In the genomic region with DNA sequence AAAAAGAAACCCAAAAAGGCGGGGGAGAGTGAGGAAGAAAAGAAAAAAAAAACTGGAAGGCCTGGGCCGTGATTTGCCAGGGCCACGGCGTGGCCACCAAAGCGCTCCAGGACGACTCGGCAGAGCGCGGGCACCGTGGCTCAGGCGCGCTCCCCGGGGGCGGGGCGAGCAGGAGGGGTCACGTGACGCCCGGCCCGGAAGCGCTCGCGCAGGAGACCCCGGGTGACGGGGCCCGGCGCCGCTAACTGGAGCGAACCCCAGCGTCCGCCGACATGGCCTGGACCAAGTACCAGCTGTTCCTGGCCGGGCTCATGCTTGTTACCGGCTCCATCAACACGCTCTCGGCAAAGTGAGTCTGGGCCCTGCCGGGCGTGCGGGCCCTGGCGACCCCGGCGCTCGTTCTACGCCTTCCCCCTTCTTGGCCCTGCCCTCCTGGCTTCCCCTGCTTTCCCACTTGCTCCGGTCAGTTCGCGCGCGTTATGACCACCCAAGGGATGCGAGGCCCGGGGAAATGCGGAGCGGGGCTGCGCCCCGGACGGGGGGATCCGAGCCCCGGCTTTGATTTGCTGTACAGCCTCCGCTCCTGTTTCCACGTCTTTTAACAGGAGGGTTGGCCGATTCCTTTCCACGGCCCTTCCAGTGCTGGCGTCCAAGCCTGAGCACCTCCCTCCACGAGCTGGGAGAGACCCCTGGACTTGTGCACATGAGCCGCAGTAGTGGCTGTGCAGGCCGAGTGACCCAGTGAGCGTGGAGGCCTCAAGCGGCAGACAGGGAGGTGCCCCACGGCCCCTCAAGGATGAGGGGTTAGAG, we compare ENCODE assay signal across 8 cellular contexts. TPM values are rescaled to one million over a fixed set of nuclear protein-coding genes. Genes with fewer than 3 reads are reported as not detected.
A peak's percentile ranks its signal among the peaks of the same experiment; 100 is the strongest.
DNase-seq lines count a peak whose midpoint lies in the region; ATAC-seq, FAIRE-seq and TF ChIP-seq lines count a peak whose summit lies in the region.

A gene with protein sequence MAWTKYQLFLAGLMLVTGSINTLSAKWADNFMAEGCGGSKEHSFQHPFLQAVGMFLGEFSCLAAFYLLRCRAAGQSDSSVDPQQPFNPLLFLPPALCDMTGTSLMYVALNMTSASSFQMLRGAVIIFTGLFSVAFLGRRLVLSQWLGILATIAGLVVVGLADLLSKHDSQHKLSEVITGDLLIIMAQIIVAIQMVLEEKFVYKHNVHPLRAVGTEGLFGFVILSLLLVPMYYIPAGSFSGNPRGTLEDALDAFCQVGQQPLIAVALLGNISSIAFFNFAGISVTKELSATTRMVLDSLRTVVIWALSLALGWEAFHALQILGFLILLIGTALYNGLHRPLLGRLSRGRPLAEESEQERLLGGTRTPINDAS (plus strand): TSS at position 207 of the 810 bp plus-strand sequence. CDS start 66 bp downstream, at position 273.

- intact Hi-C loops in T-helper 2 cell treated with Interferon-gamma antibody and Interleukin-4, amounts not matched to agents 100 ng/mL and 5 ng/mL, for 36 hours (cut with micrococcal nuclease) = loop anchor here (1.0 to 10.0 kb wide), 4 partner anchors 21 to 1969 kb away; a partner anchor contains a TSS
- intact Hi-C loops in ascending aorta (cut with DNase I) = loop anchor here (1.0 to 10.0 kb wide), 4 partner anchors 21 to 889 kb away; a partner anchor contains a TSS
- intact Hi-C loops in right cardiac atrium (cut with DNase I) = no loop called here

- TF ChIP-seq CTCF in GM10248 (IDR thresholded peaks at IDR 0.05; ENCODE audit: control extremely low read depth, extremely low read depth, low read depth, missing control alignments) (no peak), HEK293 (tag by site-specific recombination; IDR thresholded peaks at IDR 0.05) (no peak), ascending aorta (IDR thresholded peaks at IDR 0.05) (no peak)

- 1% methylated on average over 68 of the region's 68 CpGs for WGBS in right cardiac atrium

- peak; percentile 95 to 96 for ATAC-seq in right cardiac atrium

- H3K27ac ChIP-seq in HEK293 (ENCODE audit: extremely low read depth, low read depth, low read length) (peak within 1 kb of the TSS; percentile 44; the same call in 1 of the 2 replicates), ascending aorta (peak within 1 kb of the TSS; percentile 86 to 97), right cardiac atrium (ENCODE audit: low read length) (peak within 1 kb of the TSS; percentile 82)

- POLR2A ChIA-PET in GM10248 (lab: Yijun Ruan, JAX) = no interaction called here
- POLR2A ChIA-PET in HEK293 (lab: Yijun Ruan, JAX) = interaction anchor here (0.6 to 1.1 kb wide), 4 partner anchors 22 to 1802 kb away, joined by 3 to 5 read pairs (median 3); no protein-coding TSS in a partner anchor

- no peaks in the 10 kb centered on the region for H3K9me3 ChIP-seq in HEK293 (ENCODE audit: control insufficient read depth, insufficient read depth, low read depth, low read length)
- no peaks in the 10 kb centered on the region for H3K9me3 ChIP-seq in ascending aorta
- H3K9me3 ChIP-seq in right cardiac atrium (ENCODE audit: control insufficient read depth, low read length) = no peaks in the 10 kb centered on the region

- DNase-seq in GM10248 (ENCODE audit: extremely low spot score) (peak; percentile 94), NCI-H1092 (lab: John Stamatoyannopoulos, UW) (peak; percentile 62), ascending aorta (ENCODE audit: low spot score in 2 of 2) (peak in 1 of 2 donors; percentile 89), right cardiac atrium (peak; percentile 86 to 96 (median 95)), putamen (ENCODE audit: low spot score) (peak; percentile 81), urothelium cell line (ENCODE audit: low spot score) (peak; percentile 96)

- peaks cover 0 to 10% of the 10 kb centered on the region in 2 experiments; a peak in 1 of 3 replicates for H3K36me3 ChIP-seq in HEK293 (ENCODE audit: control insufficient read depth in 2 of 2, insufficient read depth in 1 of 2, low read length in 2 of 2)
- H3K36me3 ChIP-seq in ascending aorta = no peaks in the 10 kb centered on the region

- H3K4me1 ChIP-seq in HEK293 (ENCODE audit: control insufficient read depth, insufficient read depth, low read length) = no peaks in the 10 kb centered on the region
- peaks cover 7 to 31% of the 10 kb centered on the region in 2 donors for H3K4me1 ChIP-seq in ascending aorta
- peaks cover 16% of the 10 kb centered on the region for H3K4me1 ChIP-seq in right cardiac atrium (ENCODE audit: control insufficient read depth, insufficient read depth, low read length)

- H3K4me3 ChIP-seq in HEK293 (ENCODE audit: low read depth, low read length) (peak within 1 kb of the TSS; percentile 93), ascending aorta (peak within 1 kb of the TSS; percentile 75 to 96), right cardiac atrium (ENCODE audit: low read length) (peak within 1 kb of the TSS; percentile 72)

- CTCF ChIA-PET in GM10248 (lab: Yijun Ruan, JAX) (interaction anchor here (0.7 to 1.0 kb wide), 3 partner anchors 12 to 19 kb away, joined by 3 read pairs; no protein-coding TSS in a partner anchor), HEK293 (lab: Yijun Ruan, JAX) (no interaction called here)

- no peaks in the 10 kb centered on the region for H3K27me3 ChIP-seq in ascending aorta
- no peaks in the 10 kb centered on the region for H3K27me3 ChIP-seq in right cardiac atrium (ENCODE audit: control insufficient read depth, insufficient read depth)

- FAIRE-seq in urothelium cell line (lab: Jason Lieb, UNC) = no peak

TF ChIP-seq in HEK293, 187 proteins besides CTCF, POLR2A, EP300 and RAD21 (continues in another document):
- TF ChIP-seq ZNF600 (tag by site-specific recombination; IDR thresholded peaks at IDR 0.05) (peak; percentile 66), KLF8 (tag by site-specific recombination; IDR thresholded peaks at IDR 0.05) (0 out of 2 replicates have a peak, but pooled peaks have one; percentile 10), ZNF621 (tag by site-specific recombination; IDR thresholded peaks at IDR 0.05) (no peak), ZNF239 (tag by site-specific recombination; IDR thresholded peaks at IDR 0.05) (no peak), ZNF335 (tag by site-specific recombination; conservative IDR thresholded peaks at IDR 0.05) (peak; percentile 47; the same call in 1 of the 2 replicates), ZNF121 (tag by site-specific recombination; IDR thresholded peaks at IDR 0.05) (no peak)
- TF ChIP-seq, protein P1, sequence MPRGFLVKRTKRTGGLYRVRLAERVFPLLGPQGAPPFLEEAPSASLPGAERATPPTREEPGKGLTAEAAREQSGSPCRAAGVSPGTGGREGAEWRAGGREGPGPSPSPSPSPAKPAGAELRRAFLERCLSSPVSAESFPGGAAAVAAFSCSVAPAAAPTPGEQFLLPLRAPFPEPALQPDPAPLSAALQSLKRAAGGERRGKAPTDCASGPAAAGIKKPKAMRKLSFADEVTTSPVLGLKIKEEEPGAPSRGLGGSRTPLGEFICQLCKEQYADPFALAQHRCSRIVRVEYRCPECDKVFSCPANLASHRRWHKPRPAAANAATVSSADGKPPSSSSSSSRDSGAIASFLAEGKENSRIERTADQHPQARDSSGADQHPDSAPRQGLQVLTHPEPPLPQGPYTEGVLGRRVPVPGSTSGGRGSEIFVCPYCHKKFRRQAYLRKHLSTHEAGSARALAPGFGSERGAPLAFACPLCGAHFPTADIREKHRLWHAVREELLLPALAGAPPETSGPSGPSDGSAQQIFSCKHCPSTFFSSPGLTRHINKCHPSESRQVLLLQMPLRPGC (tag by site-specific recombination; IDR thresholded peaks at IDR 0.05) = 0 out of 2 replicates have a peak, but pooled peaks have one; percentile 10
- TF ChIP-seq, protein P2, sequence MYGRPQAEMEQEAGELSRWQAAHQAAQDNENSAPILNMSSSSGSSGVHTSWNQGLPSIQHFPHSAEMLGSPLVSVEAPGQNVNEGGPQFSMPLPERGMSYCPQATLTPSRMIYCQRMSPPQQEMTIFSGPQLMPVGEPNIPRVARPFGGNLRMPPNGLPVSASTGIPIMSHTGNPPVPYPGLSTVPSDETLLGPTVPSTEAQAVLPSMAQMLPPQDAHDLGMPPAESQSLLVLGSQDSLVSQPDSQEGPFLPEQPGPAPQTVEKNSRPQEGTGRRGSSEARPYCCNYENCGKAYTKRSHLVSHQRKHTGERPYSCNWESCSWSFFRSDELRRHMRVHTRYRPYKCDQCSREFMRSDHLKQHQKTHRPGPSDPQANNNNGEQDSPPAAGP (tag by site-specific recombination; IDR thresholded peaks at IDR 0.05) = 0 out of 2 replicates have a peak, but pooled peaks have one; percentile 27
- TF ChIP-seq, protein P3, sequence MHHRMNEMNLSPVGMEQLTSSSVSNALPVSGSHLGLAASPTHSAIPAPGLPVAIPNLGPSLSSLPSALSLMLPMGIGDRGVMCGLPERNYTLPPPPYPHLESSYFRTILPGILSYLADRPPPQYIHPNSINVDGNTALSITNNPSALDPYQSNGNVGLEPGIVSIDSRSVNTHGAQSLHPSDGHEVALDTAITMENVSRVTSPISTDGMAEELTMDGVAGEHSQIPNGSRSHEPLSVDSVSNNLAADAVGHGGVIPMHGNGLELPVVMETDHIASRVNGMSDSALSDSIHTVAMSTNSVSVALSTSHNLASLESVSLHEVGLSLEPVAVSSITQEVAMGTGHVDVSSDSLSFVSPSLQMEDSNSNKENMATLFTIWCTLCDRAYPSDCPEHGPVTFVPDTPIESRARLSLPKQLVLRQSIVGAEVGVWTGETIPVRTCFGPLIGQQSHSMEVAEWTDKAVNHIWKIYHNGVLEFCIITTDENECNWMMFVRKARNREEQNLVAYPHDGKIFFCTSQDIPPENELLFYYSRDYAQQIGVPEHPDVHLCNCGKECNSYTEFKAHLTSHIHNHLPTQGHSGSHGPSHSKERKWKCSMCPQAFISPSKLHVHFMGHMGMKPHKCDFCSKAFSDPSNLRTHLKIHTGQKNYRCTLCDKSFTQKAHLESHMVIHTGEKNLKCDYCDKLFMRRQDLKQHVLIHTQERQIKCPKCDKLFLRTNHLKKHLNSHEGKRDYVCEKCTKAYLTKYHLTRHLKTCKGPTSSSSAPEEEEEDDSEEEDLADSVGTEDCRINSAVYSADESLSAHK (tag by site-specific recombination; IDR thresholded peaks at IDR 0.05) = no peak
- TF ChIP-seq, protein P4, sequence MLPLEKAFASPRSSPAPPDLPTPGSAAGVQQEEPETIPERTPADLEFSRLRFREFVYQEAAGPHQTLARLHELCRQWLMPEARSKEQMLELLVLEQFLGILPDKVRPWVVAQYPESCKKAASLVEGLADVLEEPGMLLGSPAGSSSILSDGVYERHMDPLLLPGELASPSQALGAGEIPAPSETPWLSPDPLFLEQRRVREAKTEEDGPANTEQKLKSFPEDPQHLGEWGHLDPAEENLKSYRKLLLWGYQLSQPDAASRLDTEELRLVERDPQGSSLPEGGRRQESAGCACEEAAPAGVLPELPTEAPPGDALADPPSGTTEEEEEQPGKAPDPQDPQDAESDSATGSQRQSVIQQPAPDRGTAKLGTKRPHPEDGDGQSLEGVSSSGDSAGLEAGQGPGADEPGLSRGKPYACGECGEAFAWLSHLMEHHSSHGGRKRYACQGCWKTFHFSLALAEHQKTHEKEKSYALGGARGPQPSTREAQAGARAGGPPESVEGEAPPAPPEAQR (tag by site-specific recombination; IDR thresholded peaks at IDR 0.05) = no peak

RNA-seq across cellular contexts. Expression of the gene that starts here (rescaled TPM):
- total RNA-seq in T-helper 2 cell treated with Interferon-gamma antibody and Interleukin-4, amounts not matched to agents 100 ng/mL and 5 ng/mL, for 36 hours = 18.5 and 18.8 TPM in 2 replicates
- 43.4 TPM for total RNA-seq in ascending aorta
- total RNA-seq in right cardiac atrium = 10 to 100 TPM; 22.0 to 34.3 (median 26.5) TPM
- polyA plus RNA-seq in right cardiac atrium = 18.8 TPM

Comparison
In these comparisons a context has a peak if more than half of its experiments do, and no peak if none do; other contexts are left out.
1. intact Hi-C loops: an anchor here in T-helper 2 cell treated with Interferon-gamma antibody and Interleukin-4, amounts not matched to agents 100 ng/mL and 5 ng/mL, for 36 hours (1.0 to 10.0 kb wide) and ascending aorta (1.0 to 10.0 kb wide); none called in right cardiac atrium.